In genomic region chr20:11229772-11230171, GRCh38 we compare ENCODE assay signal across 10 cellular contexts.
DNase-seq lines count a peak whose midpoint lies in the region; ATAC-seq, FAIRE-seq and TF ChIP-seq lines count a peak whose summit lies in the region.
"Had no signal": no experiment of that assay in that cellular context is flagged by ENCODE, and none has a peak within 500 bp of the region (broad histone marks: within the 10 kb centered on the region; RNA-seq: fewer than 3 reads in every experiment).

No MANE protein-coding gene starts in this region.

- H3K9me3 ChIP-seq in Caco-2 (no peaks in the 10 kb centered on the region; the same call in 1 of the 2 replicates), H1 (ENCODE audit: insufficient read depth in 2 of 2, low read depth in 1 of 2, low read length in 1 of 2) (no peaks in the 10 kb centered on the region), neural progenitor cell (ENCODE audit: low read depth) (no peaks in the 10 kb centered on the region)
- H3K9me3 ChIP-seq: tibial nerve had no signal

- H3K27me3 Mint-ChIP-seq in Caco-2 (ENCODE audit: insufficient read depth, unreplicated experiment) (no peaks in the 10 kb centered on the region), neural progenitor cell (ENCODE audit: insufficient read depth, low read depth) (peaks cover 2% of the 10 kb centered on the region)

- H4K91ac ChIP-seq in H1 (replicated peaks; ENCODE audit: insufficient read length, low read length), result no peak overlapping the region

- H3K23me2 ChIP-seq in H1 (ENCODE audit: low read depth, low read length), result no peaks in the 10 kb centered on the region

- H2AFZ ChIP-seq in H1 (ENCODE audit: low read length) (peak overlapping the region; percentile 55), neural progenitor cell (replicated peaks) (no peak overlapping the region)

- no peaks in the 10 kb centered on the region for H3K79me2 ChIP-seq in H1 (ENCODE audit: control insufficient read depth in 1 of 2, insufficient read depth in 2 of 2, low read length in 2 of 2)
- H3K79me2 ChIP-seq in neural progenitor cell (ENCODE audit: low read depth), result no peaks in the 10 kb centered on the region

- POLR2A ChIA-PET in Caco-2 (lab: Charles Lee), result no interaction called here
- POLR2A ChIA-PET in H1 (lab: Charles Lee; ENCODE audit: partially characterized antibody), result no interaction called here

- no TSS peak for BruUV-seq in Caco-2 (replicated peaks; lab: Mats Ljungman, UMichigan)

- H3K4me3 Mint-ChIP-seq in Caco-2 (ENCODE audit: unreplicated experiment) (no peak overlapping the region), neural progenitor cell (no peak overlapping the region)
- H3K4me3 Mint-ChIP-seq: activated T-cell treated with anti-CD3 and anti-CD28 coated beads, Interleukin-2, amount 50 U/mL, for 4 hours had no signal

- H3K4me1 ChIP-seq in Caco-2 (peaks cover 12% of the 10 kb centered on the region), H1 (replicated peaks in 1 of 4; ENCODE audit: control insufficient read depth in 3 of 4, insufficient read depth in 4 of 4, low read length in 3 of 4) (no peaks in the 10 kb centered on the region), neural progenitor cell (peaks cover 26% of the 10 kb centered on the region)

- H3K36me3 ChIP-seq in Caco-2 (ENCODE audit: control insufficient read depth, insufficient read depth, low read length), result no peaks in the 10 kb centered on the region
- no peaks in the 10 kb centered on the region for H3K36me3 ChIP-seq in H1 (ENCODE audit: control insufficient read depth in 2 of 4, insufficient read depth in 4 of 4, low read length in 3 of 4)
- H3K36me3 ChIP-seq in neural progenitor cell, result no peaks in the 10 kb centered on the region
- H3K36me3 ChIP-seq: tibial nerve had no signal

- no peak for TF ChIP-seq POLR2A in H1 (IDR thresholded peaks at IDR 0.05; ENCODE audit: control extremely low read depth in 1 of 2, low read depth in 2 of 2, low read length in 2 of 2)

- FAIRE-seq in H1 (lab: Jason Lieb, UNC), result no peak

- CTCF ChIA-PET in Caco-2 (lab: Charles Lee) (no interaction called here), H1 (lab: Charles Lee; ENCODE audit: partially characterized antibody) (no interaction called here)

- no peak overlapping the region for H2BK15ac ChIP-seq in H1 (ENCODE audit: low read length)

- H3K9me3 Mint-ChIP-seq in Caco-2 (ENCODE audit: unreplicated experiment), result no peaks in the 10 kb centered on the region
- peaks cover 1% of the 10 kb centered on the region for H3K9me3 Mint-ChIP-seq in neural progenitor cell
- H3K9me3 Mint-ChIP-seq: activated T-cell treated with anti-CD3 and anti-CD28 coated beads, Interleukin-2, amount 50 U/mL, for 4 hours had no signal

- no peak overlapping the region for H2BK20ac ChIP-seq in H1 (ENCODE audit: low read length)

- TF ChIP-seq RAD21 in H1 (IDR thresholded peaks at IDR 0.05 in 1 of 2, conservative IDR thresholded peaks at IDR 0.05 in 1 of 2; ENCODE audit: low read depth in 2 of 2, low read length in 2 of 2), result peak; percentile 3 to 27; a peak in 2 of 4 replicates

- H3K27ac Mint-ChIP-seq in Caco-2 (ENCODE audit: unreplicated experiment) (peak overlapping the region; percentile 40), neural progenitor cell (peak overlapping the region; percentile 89)

- TF ChIP-seq CTCF in Caco-2 (IDR thresholded peaks at IDR 0.05; ENCODE audit: insufficient read depth in 1 of 2, low read depth in 1 of 2, low read length in 1 of 2, severe bottlenecking in 1 of 2, unreplicated experiment in 1 of 2), result no peak
- TF ChIP-seq CTCF in H1 (IDR thresholded peaks at IDR 0.05; ENCODE audit: control extremely low read depth in 1 of 3, insufficient read depth in 1 of 3, low read depth in 1 of 3, low read length in 3 of 3), result no peak
- TF ChIP-seq CTCF in neural progenitor cell (IDR thresholded peaks at IDR 0.05), result peak; percentile 22

- ATAC-seq in HG03521 (IDR thresholded peaks at IDR 0.05; ENCODE audit: unreplicated experiment) (no peak), HG03378 (IDR thresholded peaks at IDR 0.05; ENCODE audit: unreplicated experiment) (no peak)
- ATAC-seq: activated T-cell treated with anti-CD3 and anti-CD28 coated beads, Interleukin-2, amount 50 U/mL, for 4 hours had no signal

- no peak overlapping the region for H4K8ac ChIP-seq in H1 (ENCODE audit: extremely low read depth, insufficient read depth, low read length)

- H2BK5ac ChIP-seq in H1 (ENCODE audit: low read depth, low read length), result no peak overlapping the region

- no peak overlapping the region for H3K4ac ChIP-seq in H1 (replicated peaks; ENCODE audit: insufficient read length, low read depth, low read length)

- H3K14ac ChIP-seq in H1 (ENCODE audit: insufficient read length), result no peak overlapping the region

- H3K18ac ChIP-seq in H1 (ENCODE audit: extremely low read depth, low read length), result no peak overlapping the region

- H2BK12ac ChIP-seq in H1 (ENCODE audit: low read depth, low read length), result no peak overlapping the region

- no peak overlapping the region for H3K23ac ChIP-seq in H1 (ENCODE audit: insufficient read length)

- no peaks in the 10 kb centered on the region for H3K27me3 ChIP-seq in Caco-2 (replicated peaks; ENCODE audit: control insufficient read depth, insufficient read depth, low read length)
- H3K27me3 ChIP-seq in H1 (replicated peaks in 1 of 4; ENCODE audit: control insufficient read depth in 3 of 4, extremely low read depth in 1 of 4, insufficient read depth in 3 of 4, low read length in 3 of 4), result no peaks in the 10 kb centered on the region
- H3K27me3 ChIP-seq in neural progenitor cell, result no peaks in the 10 kb centered on the region
- H3K27me3 ChIP-seq: tibial nerve had no signal

- no peak overlapping the region for H4K5ac ChIP-seq in H1 (ENCODE audit: insufficient read length, low read depth, low read length)

- H3K4me3 ChIP-seq in Caco-2 (ENCODE audit: low read depth, low read length), result no peak overlapping the region
- no peak overlapping the region for H3K4me3 ChIP-seq in H1 (ENCODE audit: extremely low read depth in 1 of 4, insufficient read depth in 2 of 4, low read depth in 3 of 4, low read length in 4 of 4)
- H3K4me3 ChIP-seq in neural progenitor cell, result no peak overlapping the region
- H3K4me3 ChIP-seq: tibial nerve had no signal

- H4K20me1 ChIP-seq in H1 (replicated peaks in 1 of 2; ENCODE audit: control insufficient read depth in 1 of 2, insufficient read depth in 2 of 2, low read length in 2 of 2) (no peaks in the 10 kb centered on the region), neural progenitor cell (ENCODE audit: low read depth) (no peaks in the 10 kb centered on the region)

- no peak overlapping the region for H3K56ac ChIP-seq in H1 (replicated peaks; ENCODE audit: insufficient read length, low read depth, low read length)

- DNase-seq in Caco-2 (peak; percentile 69 to 73), NCI-H446 (lab: John Stamatoyannopoulos, UW) (peak; percentile 19 to 65), H1 (ENCODE audit: low read depth in 1 of 2, low spot score in 2 of 2) (no peak), neural progenitor cell (ENCODE audit: low spot score) (peak; percentile 37), NCI-H2227 (lab: John Stamatoyannopoulos, UW; ENCODE audit: unreplicated experiment) (no peak), NCI-H1930 (lab: John Stamatoyannopoulos, UW) (no peak)
- DNase-seq: activated T-cell treated with anti-CD3 and anti-CD28 coated beads, Interleukin-2, amount 50 U/mL, for 4 hours had no signal

- H3K4me1 Mint-ChIP-seq in Caco-2 (ENCODE audit: low read depth, unreplicated experiment) (peaks cover 7% of the 10 kb centered on the region), neural progenitor cell (peaks cover 46% of the 10 kb centered on the region)

- H3K27ac ChIP-seq in H1 (ENCODE audit: low read depth, low read length) (no peak overlapping the region), neural progenitor cell (no peak overlapping the region)

- no peaks in the 10 kb centered on the region for H3K79me1 ChIP-seq in H1 (ENCODE audit: low read depth, low read length)

- intact Hi-C loops in Caco-2 (cut with micrococcal nuclease; ENCODE audit: unreplicated experiment), result loop anchor here (1.0 to 5.0 kb wide), 2 partner anchors 11 to 38 kb away; no protein-coding TSS in a partner anchor

- H3K4me2 ChIP-seq in H1 (ENCODE audit: insufficient read depth in 1 of 2, low read depth in 2 of 2, low read length in 2 of 2), result no peak overlapping the region
- H3K4me2 ChIP-seq in neural progenitor cell, result no peak overlapping the region

- H2BK120ac ChIP-seq in H1 (replicated peaks; ENCODE audit: low read depth, low read length), result no peak overlapping the region

- no peak for TF ChIP-seq EP300 in H1 (IDR thresholded peaks at IDR 0.05; ENCODE audit: borderline replicate concordance in 1 of 2, low read depth in 2 of 2, low read length in 2 of 2)

- no peak overlapping the region for H3K9ac ChIP-seq in H1 (replicated peaks in 1 of 4; ENCODE audit: extremely low read depth in 1 of 4, low read depth in 3 of 4, low read length in 3 of 4)
- no peak overlapping the region for H3K9ac ChIP-seq in neural progenitor cell

- H3K36me3 Mint-ChIP-seq in Caco-2 (ENCODE audit: insufficient read depth, unreplicated experiment), result no peaks in the 10 kb centered on the region
- no peaks in the 10 kb centered on the region for H3K36me3 Mint-ChIP-seq in neural progenitor cell

- no peaks in the 10 kb centered on the region for H3F3A ChIP-seq in neural progenitor cell (ENCODE audit: low read depth)

- 89% methylated on average over 3 of the region's 3 CpGs; no CpG with 5 or more reads in 1 of the 2 experiments for WGBS in H1 (ENCODE audit: extremely low coverage in 1 of 2, insufficient coverage in 1 of 2, insufficient read length in 1 of 2, insufficient replicate concordance in 2 of 2, low coverage in 1 of 2, low lambda C conversion rate in 2 of 2, missing lambda C conversion rate in 1 of 2), 2 experiments

- no peak overlapping the region for H2AK5ac ChIP-seq in H1 (ENCODE audit: low read depth, low read length)

TF ChIP-seq in H1, 55 proteins besides CTCF, POLR2A, EP300 and RAD21 (continues in another document):
- TF ChIP-seq KDM1A (IDR thresholded peaks at IDR 0.05; ENCODE audit: borderline replicate concordance, low read length), result no peak
- TF ChIP-seq SIRT6 (IDR thresholded peaks at IDR 0.05; ENCODE audit: low read length), result no peak
- no peak for TF ChIP-seq TAF7 (optimal IDR thresholded peaks at IDR 0.05; ENCODE audit: borderline replicate concordance, low read depth, low read length)
- no peak for TF ChIP-seq USF2 (IDR thresholded peaks at IDR 0.05; ENCODE audit: low read length)
- TF ChIP-seq BRCA1 (IDR thresholded peaks at IDR 0.05; ENCODE audit: low read depth, low read length), result no peak
- no peak for TF ChIP-seq CHD1 (IDR thresholded peaks at IDR 0.05; ENCODE audit: low read depth, low read length)

Comparison
In these comparisons a context has a peak if more than half of its experiments do, and no peak if none do; other contexts are left out.
1. DNase-seq: peak in Caco-2 (2 of 2), NCI-H446 (2 of 2) and neural progenitor cell (single experiment); none in H1 (0 of 2), NCI-H2227 (single experiment) and NCI-H1930 (0 of 2).